ENCODE assay signal across 20 cellular contexts in genomic region chr1:64229307-64229706, GRCh38. TPM values are rescaled to one million over a fixed set of nuclear protein-coding genes. Genes with fewer than 3 reads are reported as not detected.
DNase-seq lines count a peak whose midpoint lies in the region; ATAC-seq and TF ChIP-seq lines count a peak whose summit lies in the region.
"Had no signal": no experiment of that assay in that cellular context is flagged by ENCODE, and none has a peak within 500 bp of the region (broad histone marks: within the 10 kb centered on the region; RNA-seq: fewer than 3 reads in every experiment).

No MANE protein-coding gene starts in this region.

- H3K4me1 Mint-ChIP-seq in GM23338 = peaks cover 3% of the 10 kb centered on the region; the same call in 2 of the 3 replicates
- H3K4me1 Mint-ChIP-seq: IgD-negative memory B cell had no signal

- no peak overlapping the region for H3K4me3 Mint-ChIP-seq in GM23338
- H3K4me3 Mint-ChIP-seq: IgD-negative memory B cell had no signal

- no peaks in the 10 kb centered on the region for H3K4me1 ChIP-seq in GM23338 (ENCODE audit: insufficient read depth)

- H3K27me3 ChIP-seq in GM23338 (ENCODE audit: insufficient read depth) = no peaks in the 10 kb centered on the region

- TF ChIP-seq CTCF in GM23338 (conservative IDR thresholded peaks at IDR 0.05; ENCODE audit: low read depth in 2 of 2) = no peak

- H4K20me1 ChIP-seq in GM23338 (replicated peaks; ENCODE audit: insufficient read depth) = no peaks in the 10 kb centered on the region

- ATAC-seq in GM23338 (no peak), GM18868 (IDR thresholded peaks at IDR 0.05; ENCODE audit: unreplicated experiment) (no peak)
- ATAC-seq: GM12878 had no signal

- H3K27me3 Mint-ChIP-seq in GM23338 (ENCODE audit: insufficient read depth, low read depth, poor library complexity) = no peaks in the 10 kb centered on the region

- H3K36me3 ChIP-seq in GM23338 (ENCODE audit: insufficient read depth) = no peaks in the 10 kb centered on the region

- DNase-seq in NCI-H2107 treated with DMSO at 0.1 percent for 48 hours (lab: John Stamatoyannopoulos, UW; ENCODE audit: unreplicated experiment) = peak; percentile 71
- DNase-seq in NCI-H2107 (lab: John Stamatoyannopoulos, UW) = no peak
- DNase-seq in GM23338 (ENCODE audit: low spot score) = no peak
- peak; percentile 82 for DNase-seq in NCI-H2029 treated with DMSO at 0.1 percent for 48 hours (lab: John Stamatoyannopoulos, UW)
- DNase-seq in NCI-H69 (lab: John Stamatoyannopoulos, UW) = peak; percentile 5
- DNase-seq in central memory CD4-positive, alpha-beta T cell = no peak
- DNase-seq in NCI-H2227 (lab: John Stamatoyannopoulos, UW; ENCODE audit: unreplicated experiment) = no peak
- DNase-seq: C1 segment of cervical spinal cord, HCEC 1CT, MV-4-11, NCI-H2081, NCI-H748 treated with DMSO at 0.1 percent for 48 hours, SK-N-SH, T-helper 1 cell had no signal

- peak overlapping the region; percentile 38; the same call in 1 of the 2 replicates for H2AFZ ChIP-seq in GM23338

- H3K9me2 ChIP-seq in GM23338 (ENCODE audit: insufficient read depth) = no peaks in the 10 kb centered on the region; the same call in 1 of the 2 replicates
- H3K9me2 ChIP-seq: SK-N-SH had no signal

- no peaks in the 10 kb centered on the region for H3F3A ChIP-seq in GM23338 (replicated peaks; ENCODE audit: low read depth)

- H3K4me2 ChIP-seq in GM23338 = no peak overlapping the region
- H3K4me2 ChIP-seq: SK-N-SH had no signal

- no peak overlapping the region for H3K27ac Mint-ChIP-seq in GM23338
- H3K27ac Mint-ChIP-seq: IgD-negative memory B cell had no signal

- no peaks in the 10 kb centered on the region for H3K79me2 ChIP-seq in GM23338 (replicated peaks; ENCODE audit: insufficient read depth)

- H3K27ac ChIP-seq in GM23338 (ENCODE audit: low read depth) = no peak overlapping the region

- no peaks in the 10 kb centered on the region for H3K9me3 Mint-ChIP-seq in GM23338
- H3K9me3 Mint-ChIP-seq: IgD-negative memory B cell had no signal

- no peaks in the 10 kb centered on the region for H3K36me3 Mint-ChIP-seq in GM23338 (ENCODE audit: low read depth)
- H3K36me3 Mint-ChIP-seq: IgD-negative memory B cell had no signal

- H3K4me3 ChIP-seq in GM23338 = no peak overlapping the region
- H3K4me3 ChIP-seq: GM12878 had no signal

TF ChIP-seq in GM23338, 12 proteins besides CTCF, POLR2A, EP300 and RAD21:
- no peak for TF ChIP-seq JUNB (IDR thresholded peaks at IDR 0.05; ENCODE audit: unreplicated experiment)
TF ChIP-seq in GM23338: peak in this region for 0.

RNA-seq across cellular contexts. Expression of gene UBE2U, which starts 25.9 kb away (rescaled TPM):
- not detected in 2 replicates for total RNA-seq in GM23338 (2014; rRNA removed; shearing (Covaris generic))
- not detected in 2 replicates for polyA plus RNA-seq in GM23338 (2016; fragmentation: Nextera tagmentation; extraction: Ambion mirVana)
- total RNA-seq: A172, G401, GM12878, HT1080 had no signal
- polyA plus RNA-seq: GM12878, IgD-negative memory B cell, SK-N-SH had no signal

Comparison
In these comparisons a context has a peak if more than half of its experiments do, and no peak if none do; other contexts are left out.
1. DNase-seq: peak in NCI-H2107 treated with DMSO at 0.1 percent for 48 hours (single experiment), NCI-H2029 treated with DMSO at 0.1 percent for 48 hours (single experiment) and NCI-H69 (single experiment); none in NCI-H2107 (single experiment), GM23338 (single experiment), central memory CD4-positive, alpha-beta T cell (single experiment) and NCI-H2227 (single experiment).